In genomic region chr6:3522561-3523287, GRCh38 we compare ENCODE assay signal across 19 cellular contexts.
A peak's percentile ranks its signal among the peaks of the same experiment; 100 is the strongest.
DNase-seq lines count a peak whose midpoint lies in the region; ATAC-seq, FAIRE-seq and TF ChIP-seq lines count a peak whose summit lies in the region.
"Had no signal": no experiment of that assay in that cellular context is flagged by ENCODE, and none has a peak within 500 bp of the region (broad histone marks: within the 10 kb centered on the region; RNA-seq: fewer than 3 reads in every experiment).

No MANE protein-coding gene starts in this region.

- peaks cover 8% of the 10 kb centered on the region for H3K9me3 Mint-ChIP-seq in chondrocyte (ENCODE audit: low read depth)
- peaks cover 6% of the 10 kb centered on the region for H3K9me3 Mint-ChIP-seq in neural progenitor cell
- H3K9me3 Mint-ChIP-seq: GM23338 had no signal

- no peaks in the 10 kb centered on the region for H3K9me3 ChIP-seq in neural progenitor cell (ENCODE audit: low read depth)
- H3K9me3 ChIP-seq in colonic mucosa: no peaks in the 10 kb centered on the region
- H3K9me3 ChIP-seq: right lobe of liver, tibial artery had no signal

- H3K4me2 ChIP-seq in neural progenitor cell: peak overlapping the region; percentile 63
- H3K4me2 ChIP-seq: GM23338 had no signal

- H3K36me3 ChIP-seq in BJ (ENCODE audit: control insufficient read depth, insufficient read depth, low read length) (no peaks in the 10 kb centered on the region), neural progenitor cell (no peaks in the 10 kb centered on the region), colonic mucosa (no peaks in the 10 kb centered on the region)
- H3K36me3 ChIP-seq: right lobe of liver, tibial artery, WERI-Rb-1 had no signal

- no peak for ATAC-seq in HG03095 (IDR thresholded peaks at IDR 0.05; ENCODE audit: unreplicated experiment)
- ATAC-seq: GM23338 had no signal

- peaks cover 2% of the 10 kb centered on the region for H3K36me3 Mint-ChIP-seq in chondrocyte (ENCODE audit: low read depth)
- H3K36me3 Mint-ChIP-seq in neural progenitor cell: peaks cover 2% of the 10 kb centered on the region

- no peak for FAIRE-seq in GM19239 (lab: Jason Lieb, UNC)

- H3K27me3 ChIP-seq in BJ (ENCODE audit: control insufficient read depth, insufficient read depth, low read length) (no peaks in the 10 kb centered on the region), neural progenitor cell (no peaks in the 10 kb centered on the region), colonic mucosa (no peaks in the 10 kb centered on the region)
- H3K27me3 ChIP-seq: right lobe of liver, tibial artery had no signal

- TF ChIP-seq CTCF in BJ (IDR thresholded peaks at IDR 0.05; ENCODE audit: insufficient read depth, low read depth, low read length): no peak
- TF ChIP-seq CTCF in chondrocyte (IDR thresholded peaks at IDR 0.05): peak; percentile 25
- TF ChIP-seq CTCF in neural progenitor cell (IDR thresholded peaks at IDR 0.05): no peak
- no peak for TF ChIP-seq CTCF in colonic mucosa (IDR thresholded peaks at IDR 0.05)

- peaks cover 86% of the 10 kb centered on the region for H3K4me1 Mint-ChIP-seq in chondrocyte (ENCODE audit: low read depth)
- H3K4me1 Mint-ChIP-seq in neural progenitor cell: peaks cover 50% of the 10 kb centered on the region
- H3K4me1 Mint-ChIP-seq: B cell had no signal

- intact Hi-C loops in colonic mucosa (cut with DNase I): no loop called here

- H3K4me3 Mint-ChIP-seq in chondrocyte (ENCODE audit: unreplicated experiment) (peak overlapping the region; percentile 26), neural progenitor cell (no peak overlapping the region)
- H3K4me3 Mint-ChIP-seq: B cell, GM23338 had no signal

- H3F3A ChIP-seq in neural progenitor cell (ENCODE audit: low read depth): peaks cover 13% of the 10 kb centered on the region

- CTCF ChIA-PET in BJ (lab: Yijun Ruan, JAX): interaction anchor here (1.0 kb wide), 1 partner anchor 210 kb away, joined by 3 read pairs; no protein-coding TSS in a partner anchor

- no peak overlapping the region for H3K9ac ChIP-seq in neural progenitor cell
- H3K9ac ChIP-seq in colonic mucosa (ENCODE audit: low read depth in 2 of 2, low read length in 2 of 2): no peak overlapping the region

- no peak overlapping the region for H3K4me3 ChIP-seq in BJ (ENCODE audit: low read depth, low read length)
- no peak overlapping the region for H3K4me3 ChIP-seq in neural progenitor cell
- H3K4me3 ChIP-seq in colonic mucosa: no peak overlapping the region
- H3K4me3 ChIP-seq: GM23338, right lobe of liver, tibial artery had no signal

- no peak overlapping the region for H2AFZ ChIP-seq in neural progenitor cell (replicated peaks)
- H2AFZ ChIP-seq: GM23338 had no signal

- H3K27ac ChIP-seq in neural progenitor cell: no peak overlapping the region
- no peak overlapping the region for H3K27ac ChIP-seq in colonic mucosa
- H3K27ac ChIP-seq: right lobe of liver, WERI-Rb-1 had no signal

- POLR2A ChIA-PET in BJ (lab: Charles Lee): no interaction called here

- no peaks in the 10 kb centered on the region for H4K20me1 ChIP-seq in neural progenitor cell (ENCODE audit: low read depth)

- H3K79me2 ChIP-seq in neural progenitor cell (ENCODE audit: low read depth): no peaks in the 10 kb centered on the region

- H3K4me1 ChIP-seq in neural progenitor cell (peaks cover 51% of the 10 kb centered on the region), colonic mucosa (no peaks in the 10 kb centered on the region)
- H3K4me1 ChIP-seq: right lobe of liver had no signal

- DNase-seq in BJ (ENCODE audit: low read depth) (peak; percentile 45), NCI-H226 (peak; percentile 79), chondrocyte (ENCODE audit: low spot score) (no peak), neural progenitor cell (ENCODE audit: low spot score) (no peak), GM19239 (ENCODE audit: insufficient read length, low spot score) (no peak), G401 (ENCODE audit: low spot score) (no peak), colonic mucosa (no peak)
- DNase-seq: activated CD8-positive, alpha-beta memory T cell treated with anti-CD3 and anti-CD28 coated beads for 24 hours; activated effector memory CD4-positive, alpha-beta T cell treated with anti-CD3 and anti-CD28 coated beads, Interleukin-2, amount 50 U/mL, for 16 hours; aorta; NCI-H1417; NCI-H510A; right lobe of liver; stimulated activated CD4-positive, alpha-beta T cell treated with anti-CD3 and anti-CD28 coated beads, Interleukin-4, amount 100 ng/mL, for 24 hours; tibial artery; WERI-Rb-1 had no signal

- H3K27ac Mint-ChIP-seq in chondrocyte (ENCODE audit: unreplicated experiment) (peak overlapping the region; percentile 98), neural progenitor cell (no peak overlapping the region)
- H3K27ac Mint-ChIP-seq: B cell, GM23338 had no signal

- H3K27me3 Mint-ChIP-seq in chondrocyte (ENCODE audit: low read depth): no peaks in the 10 kb centered on the region
- peaks cover 7% of the 10 kb centered on the region for H3K27me3 Mint-ChIP-seq in neural progenitor cell (ENCODE audit: insufficient read depth, low read depth)

- in situ Hi-C loops in G401 (cut with HindIII; ENCODE audit: low sequenced_read_pairs): no loop called here

Comparison
In these comparisons a context has a peak if more than half of its experiments do, and no peak if none do; other contexts are left out.
1. DNase-seq: peak in BJ (single experiment) and NCI-H226 (single experiment); none in chondrocyte (single experiment), neural progenitor cell (single experiment), GM19239 (single experiment), G401 (single experiment) and colonic mucosa (single experiment).